ENCODE assay signal across 2 cellular contexts in the genomic region with DNA sequence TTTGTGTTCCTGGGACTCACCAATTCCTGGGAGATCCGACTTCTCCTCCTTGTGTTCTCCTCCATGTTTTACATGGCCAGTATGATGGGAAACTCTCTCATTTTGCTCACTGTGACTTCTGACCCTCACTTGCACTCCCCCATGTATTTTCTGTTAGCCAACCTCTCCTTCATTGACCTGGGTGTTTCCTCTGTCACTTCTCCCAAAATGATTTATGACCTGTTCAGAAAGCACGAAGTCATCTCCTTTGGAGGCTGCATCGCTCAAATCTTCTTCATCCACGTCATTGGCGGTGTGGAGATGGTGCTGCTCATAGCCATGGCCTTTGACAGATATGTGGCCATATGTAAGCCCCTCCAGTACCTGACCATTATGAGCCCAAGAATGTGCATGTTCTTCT.
TF ChIP-seq lines count a peak whose summit lies in the region.

No MANE protein-coding gene starts in this region.

TF ChIP-seq in HEK293T, 16 proteins besides CTCF, POLR2A, EP300 and RAD21 (continued from another document):
- TF ChIP-seq, protein P1, sequence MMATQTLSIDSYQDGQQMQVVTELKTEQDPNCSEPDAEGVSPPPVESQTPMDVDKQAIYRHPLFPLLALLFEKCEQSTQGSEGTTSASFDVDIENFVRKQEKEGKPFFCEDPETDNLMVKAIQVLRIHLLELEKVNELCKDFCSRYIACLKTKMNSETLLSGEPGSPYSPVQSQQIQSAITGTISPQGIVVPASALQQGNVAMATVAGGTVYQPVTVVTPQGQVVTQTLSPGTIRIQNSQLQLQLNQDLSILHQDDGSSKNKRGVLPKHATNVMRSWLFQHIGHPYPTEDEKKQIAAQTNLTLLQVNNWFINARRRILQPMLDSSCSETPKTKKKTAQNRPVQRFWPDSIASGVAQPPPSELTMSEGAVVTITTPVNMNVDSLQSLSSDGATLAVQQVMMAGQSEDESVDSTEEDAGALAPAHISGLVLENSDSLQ (IDR thresholded peaks at IDR 0.05): peak; percentile 65
- no peak for TF ChIP-seq HDGF (IDR thresholded peaks at IDR 0.05; ENCODE audit: borderline replicate concordance)

TF ChIP-seq in K562, 482 proteins besides CTCF, POLR2A, EP300 and RAD21:
- no peak for TF ChIP-seq PBX2 (CRISPR knock-in tag; IDR thresholded peaks at IDR 0.05; ENCODE audit: low read depth)
- peak; percentile 91 for TF ChIP-seq PBX2 (tag; conservative IDR thresholded peaks at IDR 0.05; ENCODE audit: low read depth)
- TF ChIP-seq, protein P1 (IDR thresholded peaks at IDR 0.05): peak; percentile 93
- no peak for TF ChIP-seq DMBX1 (CRISPR knock-in tag; IDR thresholded peaks at IDR 0.05; ENCODE audit: borderline replicate concordance)
- TF ChIP-seq NFE2 (IDR thresholded peaks at IDR 0.05; ENCODE audit: low read depth): 0 out of 2 replicates have a peak, but pooled peaks have one; percentile 24
- TF ChIP-seq MEIS2 (IDR thresholded peaks at IDR 0.05; ENCODE audit: partially characterized antibody): peak; percentile 81
- TF ChIP-seq ARID1B (IDR thresholded peaks at IDR 0.05): no peak
- TF ChIP-seq POLR2B (IDR thresholded peaks at IDR 0.05; ENCODE audit: low read depth, partially characterized antibody): no peak
